In the genomic region with DNA sequence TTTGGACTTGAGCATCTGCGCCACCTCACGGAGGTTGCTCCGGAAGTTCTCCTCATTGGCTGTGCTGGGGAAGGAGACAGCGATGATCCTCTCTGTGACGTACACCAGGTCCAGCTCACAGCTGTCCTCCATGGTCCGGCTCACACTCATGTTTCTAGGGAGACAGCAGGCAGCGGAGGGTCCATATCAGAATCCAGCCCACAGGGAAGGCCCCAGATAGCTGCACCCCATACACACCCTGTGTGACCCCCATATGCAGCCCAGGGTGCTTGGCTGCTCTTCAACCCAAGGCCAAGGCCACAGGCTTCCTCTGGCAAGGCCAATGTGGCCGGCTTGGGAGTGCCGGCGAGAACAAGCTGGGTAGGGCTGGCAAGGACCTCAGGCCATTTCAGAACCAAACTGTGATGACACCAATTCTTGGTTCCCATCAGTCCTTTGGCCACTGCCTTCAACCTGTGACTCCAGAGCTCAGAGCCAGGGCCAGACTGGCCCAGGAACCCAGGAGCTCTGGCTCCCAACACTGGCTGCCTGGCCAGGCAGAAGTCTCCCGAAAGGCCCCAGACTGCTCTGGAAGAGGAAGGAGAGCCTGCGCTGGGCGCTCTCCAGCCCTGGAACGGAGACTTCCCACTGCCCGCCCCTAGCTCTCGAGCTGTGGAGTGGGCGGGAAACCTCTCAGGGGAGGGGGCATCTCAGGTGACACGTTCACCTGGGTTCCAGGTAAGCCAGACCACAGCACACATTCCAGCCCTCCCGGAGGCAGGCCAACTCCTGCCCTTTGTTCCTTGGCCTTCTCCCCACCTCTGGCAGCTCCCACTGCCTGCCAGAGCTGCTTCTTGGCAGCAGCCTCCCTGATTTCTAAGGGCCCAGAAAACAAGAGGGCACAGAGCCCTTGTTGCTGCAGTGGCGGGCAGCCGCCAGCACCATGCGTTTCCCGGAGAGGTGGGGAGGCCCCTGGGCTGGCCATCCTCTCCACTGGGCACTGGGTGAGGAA, we compare ENCODE assay signal across 12 cellular contexts.
DNase-seq lines count a peak whose midpoint lies in the region; ATAC-seq and TF ChIP-seq lines count a peak whose summit lies in the region.
"Had no signal": no experiment of that assay in that cellular context is flagged by ENCODE, and none has a peak within 500 bp of the region (broad histone marks: within the 10 kb centered on the region; RNA-seq: fewer than 3 reads in every experiment).

No MANE protein-coding gene starts in this region.

- no peak overlapping the region for H3K4me3 Mint-ChIP-seq in Caco-2 (ENCODE audit: unreplicated experiment)
- no peak overlapping the region for H3K4me3 Mint-ChIP-seq in stimulated activated memory B cell treated with anti-CD40 and anti-IgM and Interleukin-4, amounts not matched to agents 10 μg/mL and 1 μg/mL and 100 μg/mL, for 72 hours
- H3K4me3 Mint-ChIP-seq: activated CD4-positive, alpha-beta T cell treated with anti-CD3 and anti-CD28 coated beads, Interleukin-2, amount 10 ng/mL, durations not matched to agents 7 days and 5 days; neural crest cell had no signal

- H3K9me3 ChIP-seq in Caco-2 (no peaks in the 10 kb centered on the region), body of pancreas (no peaks in the 10 kb centered on the region)

- intact Hi-C loops in Caco-2 (cut with micrococcal nuclease; ENCODE audit: unreplicated experiment), result no loop called here
- intact Hi-C loops in body of pancreas (cut with DNase I), result loop anchor here (5.0 kb wide), 1 partner anchor 84 kb away; no protein-coding TSS in a partner anchor

- H3K36me3 Mint-ChIP-seq in Caco-2 (ENCODE audit: insufficient read depth, unreplicated experiment), result no peaks in the 10 kb centered on the region
- no peaks in the 10 kb centered on the region for H3K36me3 Mint-ChIP-seq in stimulated activated memory B cell treated with anti-CD40 and anti-IgM and Interleukin-4, amounts not matched to agents 10 μg/mL and 1 μg/mL and 100 μg/mL, for 72 hours

- H3K27ac ChIP-seq in body of pancreas, result peak overlapping the region; percentile 81 to 92 (median 90)

- H3K36me3 ChIP-seq in Caco-2 (ENCODE audit: control insufficient read depth, insufficient read depth, low read length) (0 out of 2 replicates have a peak, but pooled peaks cover 2% of the 10 kb centered on the region), body of pancreas (replicated peaks in 1 of 2; ENCODE audit: insufficient read depth in 1 of 2, low read depth in 2 of 2) (peaks cover 0 to 25% of the 10 kb centered on the region in 2 donors)

- H3K4me3 ChIP-seq in Caco-2 (ENCODE audit: low read depth, low read length) (no peak overlapping the region), body of pancreas (no peak overlapping the region)

- peak in 2 of 3 donors; percentile 40 to 49 for TF ChIP-seq POLR2A in body of pancreas (IDR thresholded peaks at IDR 0.05)

- BruUV-seq in Caco-2 (replicated peaks; lab: Mats Ljungman, UMichigan), result no TSS peak

- H3K4me1 Mint-ChIP-seq in Caco-2 (ENCODE audit: low read depth, unreplicated experiment), result peaks cover 13% of the 10 kb centered on the region
- H3K4me1 Mint-ChIP-seq in stimulated activated memory B cell treated with anti-CD40 and anti-IgM and Interleukin-4, amounts not matched to agents 10 μg/mL and 1 μg/mL and 100 μg/mL, for 72 hours, result no peaks in the 10 kb centered on the region
- H3K4me1 Mint-ChIP-seq: neural crest cell had no signal

- H3K9me3 Mint-ChIP-seq in Caco-2 (ENCODE audit: unreplicated experiment), result no peaks in the 10 kb centered on the region
- no peaks in the 10 kb centered on the region for H3K9me3 Mint-ChIP-seq in stimulated activated memory B cell treated with anti-CD40 and anti-IgM and Interleukin-4, amounts not matched to agents 10 μg/mL and 1 μg/mL and 100 μg/mL, for 72 hours
- H3K9me3 Mint-ChIP-seq: activated CD4-positive, alpha-beta T cell treated with anti-CD3 and anti-CD28 coated beads, Interleukin-2, amount 10 ng/mL, durations not matched to agents 7 days and 5 days; neural crest cell had no signal

- WGBS in body of pancreas, 2 donors, result 24 to 43% methylated on average over 16 to 21 of the region's 23 CpGs

- DNase-seq in Caco-2 (peak; percentile 52 to 65), body of pancreas (peak; percentile 91 to 96 (median 96)), hippocampal formation (lab: John Stamatoyannopoulos, UW) (peak; percentile 29 to 57), putamen (ENCODE audit: low spot score) (peak; percentile 64)
- no peak for DNase-seq in stimulated activated CD4-positive, alpha-beta T cell treated with anti-CD3 and anti-CD28 coated beads, Interleukin-4, amount 100 ng/mL, for 24 hours
- DNase-seq: activated CD4-positive, alpha-beta T cell treated with anti-CD3 and anti-CD28 coated beads, Interleukin-2, amount 10 ng/mL, durations not matched to agents 7 days and 5 days; activated naive CD4-positive, alpha-beta T cell treated with Interleukin-2 at 50 U/mL for 16 hours; effector memory CD4-positive, alpha-beta T cell had no signal

- H3K27me3 ChIP-seq in Caco-2 (replicated peaks; ENCODE audit: control insufficient read depth, insufficient read depth, low read length) (no peaks in the 10 kb centered on the region), body of pancreas (no peaks in the 10 kb centered on the region)

- H3K4me1 ChIP-seq in Caco-2 (peaks cover 52% of the 10 kb centered on the region), body of pancreas (peaks cover 63% of the 10 kb centered on the region)

- H3K27me3 Mint-ChIP-seq in Caco-2 (ENCODE audit: insufficient read depth, unreplicated experiment), result no peaks in the 10 kb centered on the region
- peaks cover 33% of the 10 kb centered on the region for H3K27me3 Mint-ChIP-seq in stimulated activated memory B cell treated with anti-CD40 and anti-IgM and Interleukin-4, amounts not matched to agents 10 μg/mL and 1 μg/mL and 100 μg/mL, for 72 hours
- H3K27me3 Mint-ChIP-seq: activated CD4-positive, alpha-beta T cell treated with anti-CD3 and anti-CD28 coated beads, Interleukin-2, amount 10 ng/mL, durations not matched to agents 7 days and 5 days had no signal

- POLR2A ChIA-PET in Caco-2 (lab: Charles Lee), result no interaction called here

- ATAC-seq in body of pancreas (peak; percentile 79), GM21515 (IDR thresholded peaks at IDR 0.05; ENCODE audit: unreplicated experiment) (no peak), GM21390 (IDR thresholded peaks at IDR 0.05; ENCODE audit: unreplicated experiment) (no peak)
- ATAC-seq in stimulated activated memory B cell treated with anti-CD40 and anti-IgM and Interleukin-4, amounts not matched to agents 10 μg/mL and 1 μg/mL and 100 μg/mL, for 72 hours, result no peak

- TF ChIP-seq CTCF in Caco-2 (IDR thresholded peaks at IDR 0.05; ENCODE audit: insufficient read depth in 1 of 2, low read depth in 1 of 2, low read length in 1 of 2, severe bottlenecking in 1 of 2, unreplicated experiment in 1 of 2) (no peak), body of pancreas (IDR thresholded peaks at IDR 0.05) (no peak)

- CTCF ChIA-PET in Caco-2 (lab: Charles Lee), result interaction anchor here (0.7 to 1.6 kb wide), 4 partner anchors 10 to 709 kb away, joined by 3 to 4 read pairs (median 4); no protein-coding TSS in a partner anchor

- peak overlapping the region; percentile 14 for H3K27ac Mint-ChIP-seq in Caco-2 (ENCODE audit: unreplicated experiment)
- H3K27ac Mint-ChIP-seq in stimulated activated memory B cell treated with anti-CD40 and anti-IgM and Interleukin-4, amounts not matched to agents 10 μg/mL and 1 μg/mL and 100 μg/mL, for 72 hours, result no peak overlapping the region
- H3K27ac Mint-ChIP-seq: activated CD4-positive, alpha-beta T cell treated with anti-CD3 and anti-CD28 coated beads, Interleukin-2, amount 10 ng/mL, durations not matched to agents 7 days and 5 days had no signal
